Comparison of ENCODE assay signal across 23 cellular contexts in the genomic region with DNA sequence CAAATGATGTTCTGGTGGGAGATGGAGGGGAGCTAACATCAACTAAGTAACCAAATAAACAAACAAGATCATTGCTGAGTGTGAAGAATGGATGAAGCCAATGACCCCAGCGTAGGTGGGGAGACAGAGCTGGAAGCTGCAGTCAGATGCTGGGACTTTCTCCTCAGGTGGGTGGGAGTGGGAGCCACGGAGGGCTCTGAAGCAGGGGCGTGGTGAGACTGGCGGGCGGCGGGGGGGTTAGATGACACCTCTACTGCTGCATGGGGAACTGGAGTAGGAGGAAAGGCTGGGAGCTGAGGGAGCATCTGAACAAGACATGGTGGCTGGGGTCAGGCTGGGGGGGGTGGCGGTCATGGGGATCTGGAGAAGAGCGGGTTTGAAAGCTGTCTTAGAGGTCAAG.
A peak's percentile ranks its signal among the peaks of the same experiment; 100 is the strongest.
DNase-seq lines count a peak whose midpoint lies in the region; ATAC-seq and TF ChIP-seq lines count a peak whose summit lies in the region.
"Had no signal": no experiment of that assay in that cellular context is flagged by ENCODE, and none has a peak within 500 bp of the region (broad histone marks: within the 10 kb centered on the region; RNA-seq: fewer than 3 reads in every experiment).

No MANE protein-coding gene starts in this region.

- no peak overlapping the region for H3K4me3 ChIP-seq in dorsolateral prefrontal cortex
- H3K4me3 ChIP-seq in body of pancreas, result no peak overlapping the region
- H3K4me3 ChIP-seq: A549; BLaER1 treated with 17β-estradiol and CSF1 and Interleukin-3, amounts not matched to agents 10 nM and 100 nM; SJSA1 had no signal

- no peaks in the 10 kb centered on the region for H3K4me1 ChIP-seq in body of pancreas
- H3K4me1 ChIP-seq: SJSA1 had no signal

- peak overlapping the region; percentile 78 for H3K27ac Mint-ChIP-seq in T-helper 17 cell
- H3K27ac Mint-ChIP-seq in endothelial cell (ENCODE audit: unreplicated experiment), result peak overlapping the region; percentile 17
- H3K27ac Mint-ChIP-seq in neural crest cell (ENCODE audit: unreplicated experiment), result peak overlapping the region; percentile 10
- H3K27ac Mint-ChIP-seq in type B pancreatic cell, result peak overlapping the region; percentile 24
- H3K27ac Mint-ChIP-seq: CD8-positive, alpha-beta T cell; IgD-negative memory B cell had no signal

- H3K36me3 ChIP-seq in body of pancreas (replicated peaks in 1 of 2; ENCODE audit: insufficient read depth in 1 of 2, low read depth in 2 of 2), result no peaks in the 10 kb centered on the region
- H3K36me3 ChIP-seq: BLaER1 treated with 17β-estradiol and CSF1 and Interleukin-3, amounts not matched to agents 10 nM and 100 nM; SJSA1 had no signal

- TF ChIP-seq POLR2A in body of pancreas (IDR thresholded peaks at IDR 0.05), result no peak

- H3K9me3 ChIP-seq in T-helper 17 cell (ENCODE audit: control insufficient read depth, low read length, poor library complexity, severe bottlenecking), result no peaks in the 10 kb centered on the region
- no peaks in the 10 kb centered on the region for H3K9me3 ChIP-seq in body of pancreas
- H3K9me3 ChIP-seq: A549; BLaER1 treated with 17β-estradiol and CSF1 and Interleukin-3, amounts not matched to agents 10 nM and 100 nM; Caco-2; SJSA1 had no signal

- H3K27me3 Mint-ChIP-seq in T-helper 17 cell (peaks cover 11% of the 10 kb centered on the region), endothelial cell (ENCODE audit: unreplicated experiment) (peaks cover 8% of the 10 kb centered on the region), neural crest cell (ENCODE audit: low read depth) (no peaks in the 10 kb centered on the region), type B pancreatic cell (peaks cover 3% of the 10 kb centered on the region)

- H3K9me3 Mint-ChIP-seq in endothelial cell (ENCODE audit: unreplicated experiment) (no peaks in the 10 kb centered on the region), neural crest cell (no peaks in the 10 kb centered on the region), type B pancreatic cell (no peaks in the 10 kb centered on the region)
- H3K9me3 Mint-ChIP-seq: CD8-positive, alpha-beta T cell; IgD-negative memory B cell had no signal

- ATAC-seq in T-helper 17 cell (no peak), body of pancreas (no peak)
- ATAC-seq: A549; CD8-positive, alpha-beta T cell; HCT116 had no signal

- intact Hi-C loops in dorsolateral prefrontal cortex (cut with DNase I), result no loop called here
- intact Hi-C loops in body of pancreas (cut with DNase I), result no loop called here

- WGBS in body of pancreas, 2 donors, result 72 to 77% methylated on average over 8 of the region's 8 CpGs

- H3K4me3 Mint-ChIP-seq in T-helper 17 cell (no peak overlapping the region), endothelial cell (ENCODE audit: unreplicated experiment) (peak overlapping the region; percentile 2), neural crest cell (no peak overlapping the region), type B pancreatic cell (no peak overlapping the region)
- H3K4me3 Mint-ChIP-seq: CD8-positive, alpha-beta T cell; IgD-negative memory B cell had no signal

- no peak for TF ChIP-seq CTCF in endothelial cell (IDR thresholded peaks at IDR 0.05; ENCODE audit: unreplicated experiment)
- TF ChIP-seq CTCF in neural crest cell (conservative IDR thresholded peaks at IDR 0.05), result no peak
- no peak for TF ChIP-seq CTCF in type B pancreatic cell (conservative IDR thresholded peaks at IDR 0.05)
- no peak for TF ChIP-seq CTCF in dorsolateral prefrontal cortex (IDR thresholded peaks at IDR 0.05 in 54 of 56, conservative IDR thresholded peaks at IDR 0.05 in 2 of 56; ENCODE audit: low read depth in 1 of 56, partially characterized antibody in 56 of 56)
- TF ChIP-seq CTCF in body of pancreas (IDR thresholded peaks at IDR 0.05), result no peak

- no peak overlapping the region for H3K27ac ChIP-seq in dorsolateral prefrontal cortex
- H3K27ac ChIP-seq in body of pancreas, result no peak overlapping the region
- H3K27ac ChIP-seq: BLaER1 treated with 17β-estradiol and CSF1 and Interleukin-3, amounts not matched to agents 10 nM and 100 nM; HL-60; KMS-11; SJSA1 had no signal

- DNase-seq in T-helper 17 cell, result no peak
- DNase-seq in endothelial cell (ENCODE audit: low spot score), result no peak
- no peak for DNase-seq in neural crest cell (ENCODE audit: low read depth, low spot score)
- DNase-seq in type B pancreatic cell (ENCODE audit: extremely low spot score, unreplicated experiment), result no peak
- no peak for DNase-seq in dorsolateral prefrontal cortex
- DNase-seq in body of pancreas, result no peak
- no peak for DNase-seq in activated T-cell treated with anti-CD3 and anti-CD28 coated beads for 4 hours
- DNase-seq: AML-193; Caco-2; CD8-positive, alpha-beta T cell; MM.1S; NCI-H2029; NCI-H446; NCI-H526; Right ventricle myocardium superior; RPMI8226 had no signal

- no peaks in the 10 kb centered on the region for H3K27me3 ChIP-seq in dorsolateral prefrontal cortex
- no peaks in the 10 kb centered on the region for H3K27me3 ChIP-seq in body of pancreas
- H3K27me3 ChIP-seq: BLaER1 treated with 17β-estradiol and CSF1 and Interleukin-3, amounts not matched to agents 10 nM and 100 nM; SJSA1 had no signal

- H3K36me3 Mint-ChIP-seq in T-helper 17 cell (ENCODE audit: low read depth), result no peaks in the 10 kb centered on the region
- no peaks in the 10 kb centered on the region for H3K36me3 Mint-ChIP-seq in endothelial cell (ENCODE audit: low read depth, unreplicated experiment)
- H3K36me3 Mint-ChIP-seq in neural crest cell (ENCODE audit: low read depth), result no peaks in the 10 kb centered on the region
- H3K36me3 Mint-ChIP-seq in type B pancreatic cell, result no peaks in the 10 kb centered on the region
- H3K36me3 Mint-ChIP-seq: CD8-positive, alpha-beta T cell; IgD-negative memory B cell had no signal

- H3K4me1 Mint-ChIP-seq in T-helper 17 cell (peaks cover 23% of the 10 kb centered on the region), endothelial cell (ENCODE audit: unreplicated experiment) (peaks cover 4% of the 10 kb centered on the region), neural crest cell (peaks cover 50% of the 10 kb centered on the region), type B pancreatic cell (ENCODE audit: unreplicated experiment) (peaks cover 69% of the 10 kb centered on the region)

Comparison
In these comparisons a context has a peak if more than half of its experiments do, and no peak if none do; other contexts are left out.
1. H3K27ac Mint-ChIP-seq: peak in every context shown above with its lines; median percentile 78 in T-helper 17 cell; 24 in type B pancreatic cell; 17 in endothelial cell; 10 in neural crest cell.